1 cellular context compared by ENCODE assay signal in genomic region chr11:65506316-65506769, GRCh38.
TF ChIP-seq lines count a peak whose summit lies in the region.

No MANE protein-coding gene starts in this region.

TF ChIP-seq in A549, 52 proteins besides CTCF, POLR2A, EP300 and RAD21 (continued from another document):
- TF ChIP-seq CBX8 (IDR thresholded peaks at IDR 0.05) (no peak), USF2 (IDR thresholded peaks at IDR 0.05) (no peak), EHMT2 (IDR thresholded peaks at IDR 0.05; ENCODE audit: low read depth) (no peak)
